21 cellular contexts compared by ENCODE assay signal in the genomic region with DNA sequence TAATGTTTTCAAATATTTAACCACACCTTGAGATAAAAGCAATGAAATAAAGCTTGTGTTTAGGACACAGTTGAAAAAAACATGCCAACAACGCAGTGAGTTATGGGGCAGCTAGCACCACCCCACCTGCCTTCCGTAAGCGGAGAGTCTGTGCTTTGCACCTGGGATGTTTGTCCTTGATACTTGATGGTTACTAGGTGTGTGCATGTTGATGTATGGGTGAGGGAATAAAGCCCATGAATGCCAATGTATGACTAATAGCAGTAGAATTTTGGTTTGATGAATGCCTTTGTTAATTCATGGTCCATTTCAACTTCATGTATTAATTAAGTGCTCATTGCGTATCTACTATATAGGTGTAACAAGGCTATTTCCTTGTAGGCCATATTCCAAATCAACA.
DNase-seq lines count a peak whose midpoint lies in the region; ATAC-seq, FAIRE-seq and TF ChIP-seq lines count a peak whose summit lies in the region.
"Had no signal": no experiment of that assay in that cellular context is flagged by ENCODE, and none has a peak within 500 bp of the region (broad histone marks: within the 10 kb centered on the region; RNA-seq: fewer than 3 reads in every experiment).

No MANE protein-coding gene starts in this region.

- CTCF ChIA-PET in activated CD4-positive, alpha-beta memory T cell treated with anti-CD3 and anti-CD28 coated beads for 36 hours (lab: Charles Lee), result no interaction called here

- no peaks in the 10 kb centered on the region for H3K9me3 Mint-ChIP-seq in activated CD4-positive, alpha-beta memory T cell treated with anti-CD3 and anti-CD28 coated beads for 36 hours
- H3K9me3 Mint-ChIP-seq: activated naive CD4-positive, alpha-beta T cell treated with anti-CD3 and anti-CD28 coated beads, Interleukin-2, amount 10 ng/mL, durations not matched to agents 7 days and 5 days; GM23338 had no signal

- peaks cover 11% of the 10 kb centered on the region for H3K4me1 Mint-ChIP-seq in activated CD4-positive, alpha-beta memory T cell treated with anti-CD3 and anti-CD28 coated beads for 36 hours (ENCODE audit: low read depth)

- H3K27me3 ChIP-seq in SJSA1 (replicated peaks), result no peaks in the 10 kb centered on the region
- H3K27me3 ChIP-seq in small intestine (ENCODE audit: control insufficient read depth in 2 of 2, insufficient read depth in 2 of 2, low read length in 2 of 2), result no peaks in the 10 kb centered on the region
- H3K27me3 ChIP-seq in psoas muscle (ENCODE audit: insufficient read depth in 3 of 3, low read length in 2 of 3), result no peaks in the 10 kb centered on the region
- no peaks in the 10 kb centered on the region for H3K27me3 ChIP-seq in dorsolateral prefrontal cortex
- H3K27me3 ChIP-seq: BE2C, gastrocnemius medialis, MG63, pancreas had no signal

- 17 to 71% (median 44%) methylated on average over 4 of the region's 4 CpGs for WGBS in small intestine, 3 donors
- 89 to 92% (median 91%) methylated on average over 4 of the region's 4 CpGs for WGBS in psoas muscle, 3 donors

- H3K27ac Mint-ChIP-seq in activated CD4-positive, alpha-beta memory T cell treated with anti-CD3 and anti-CD28 coated beads for 36 hours, result no peak overlapping the region
- H3K27ac Mint-ChIP-seq: activated naive CD4-positive, alpha-beta T cell treated with anti-CD3 and anti-CD28 coated beads, Interleukin-2, amount 10 ng/mL, durations not matched to agents 7 days and 5 days; GM23338; T-helper 1 cell treated with Interleukin-12 subunit alpha and Interleukin-12 subunit beta and Interleukin-4 antibody, amounts not matched to agents 30 μg/mL and 1 μg/mL, for 36 hours had no signal

- peak; percentile 24; the same call in 1 of the 2 replicates for TF ChIP-seq EP300 in Ishikawa (IDR thresholded peaks at IDR 0.05; ENCODE audit: borderline replicate concordance)

- H3K4me3 ChIP-seq in SJSA1, result no peak overlapping the region
- no peak overlapping the region for H3K4me3 ChIP-seq in small intestine (ENCODE audit: low read depth in 1 of 2, low read length in 2 of 2)
- H3K4me3 ChIP-seq in psoas muscle, result no peak overlapping the region
- no peak overlapping the region for H3K4me3 ChIP-seq in dorsolateral prefrontal cortex
- H3K4me3 ChIP-seq: coronary artery, gastrocnemius medialis, GM23338, MG63, pancreas had no signal

- ATAC-seq in psoas muscle, result no peak
- ATAC-seq: gastrocnemius medialis; GM23338; naive thymus-derived CD4-positive, alpha-beta T cell had no signal

- peak; percentile 41 for FAIRE-seq in small intestine (lab: Jason Lieb, UNC)

- POLR2A ChIA-PET in activated CD4-positive, alpha-beta memory T cell treated with anti-CD3 and anti-CD28 coated beads for 36 hours (lab: Charles Lee), result no interaction called here

- no peak for TF ChIP-seq CTCF in psoas muscle (IDR thresholded peaks at IDR 0.05)
- TF ChIP-seq CTCF in dorsolateral prefrontal cortex (IDR thresholded peaks at IDR 0.05 in 54 of 56, conservative IDR thresholded peaks at IDR 0.05 in 2 of 56; ENCODE audit: low read depth in 1 of 56, partially characterized antibody in 56 of 56), result no peak

- no peaks in the 10 kb centered on the region for H3K36me3 Mint-ChIP-seq in activated CD4-positive, alpha-beta memory T cell treated with anti-CD3 and anti-CD28 coated beads for 36 hours
- H3K36me3 Mint-ChIP-seq: activated naive CD4-positive, alpha-beta T cell treated with anti-CD3 and anti-CD28 coated beads, Interleukin-2, amount 10 ng/mL, durations not matched to agents 7 days and 5 days had no signal

- H3K9me3 ChIP-seq in SJSA1 (replicated peaks) (no peaks in the 10 kb centered on the region), small intestine (ENCODE audit: control insufficient read depth, low read depth) (no peaks in the 10 kb centered on the region), psoas muscle (no peaks in the 10 kb centered on the region)
- H3K9me3 ChIP-seq: BE2C, gastrocnemius medialis, MG63, pancreas had no signal

- DNase-seq in SJSA1 (ENCODE audit: low read depth in 1 of 2, low spot score in 2 of 2), result no peak
- peak; percentile 25 for DNase-seq in iPS-NIHi11 (ENCODE audit: low spot score)
- DNase-seq in small intestine, result peak; percentile 95
- no peak for DNase-seq in psoas muscle
- DNase-seq in dorsolateral prefrontal cortex, result no peak
- no peak for DNase-seq in activated CD4-positive, alpha-beta memory T cell treated with anti-CD3 and anti-CD28 coated beads for 36 hours
- DNase-seq: activated CD4-positive, alpha-beta T cell treated with anti-CD3 and anti-CD28 coated beads, Interleukin-2, amount 50 U/mL, for 48 hours; activated naive CD4-positive, alpha-beta T cell treated with anti-CD3 and anti-CD28 coated beads, Interleukin-2, amount 10 ng/mL, durations not matched to agents 7 days and 5 days; BE2C; gastrocnemius medialis; MG63; naive thymus-derived CD4-positive, alpha-beta T cell; NCI-H345; pancreas; SHP77; stimulated activated CD4-positive, alpha-beta T cell treated with anti-CD3 and anti-CD28 coated beads, Interleukin-4, amount 100 ng/mL, for 24 hours had no signal

- no peaks in the 10 kb centered on the region for H3K27me3 Mint-ChIP-seq in activated CD4-positive, alpha-beta memory T cell treated with anti-CD3 and anti-CD28 coated beads for 36 hours
- H3K27me3 Mint-ChIP-seq: activated naive CD4-positive, alpha-beta T cell treated with anti-CD3 and anti-CD28 coated beads, Interleukin-2, amount 10 ng/mL, durations not matched to agents 7 days and 5 days; naive thymus-derived CD4-positive, alpha-beta T cell had no signal

- H3K4me3 Mint-ChIP-seq in activated CD4-positive, alpha-beta memory T cell treated with anti-CD3 and anti-CD28 coated beads for 36 hours, result no peak overlapping the region
- H3K4me3 Mint-ChIP-seq: activated naive CD4-positive, alpha-beta T cell treated with anti-CD3 and anti-CD28 coated beads, Interleukin-2, amount 10 ng/mL, durations not matched to agents 7 days and 5 days; GM23338; T-helper 1 cell treated with Interleukin-12 subunit alpha and Interleukin-12 subunit beta and Interleukin-4 antibody, amounts not matched to agents 30 μg/mL and 1 μg/mL, for 36 hours had no signal

- H3K4me1 ChIP-seq in SJSA1 (replicated peaks) (peaks cover 13% of the 10 kb centered on the region), small intestine (ENCODE audit: control insufficient read depth in 2 of 2, insufficient read depth in 1 of 2, low read depth in 1 of 2, low read length in 1 of 2) (peaks cover 2 to 8% of the 10 kb centered on the region in 2 donors), psoas muscle (no peaks in the 10 kb centered on the region)
- H3K4me1 ChIP-seq: BE2C, pancreas had no signal

- TF ChIP-seq RAD21 in Ishikawa (IDR thresholded peaks at IDR 0.05; ENCODE audit: low read depth), result no peak

- H3K36me3 ChIP-seq in SJSA1 (no peaks in the 10 kb centered on the region), small intestine (ENCODE audit: control insufficient read depth in 2 of 2, insufficient read depth in 2 of 2, low read length in 2 of 2) (peaks cover 0 to 2% of the 10 kb centered on the region in 2 donors), psoas muscle (ENCODE audit: insufficient read depth in 1 of 2, low read depth in 1 of 2) (no peaks in the 10 kb centered on the region)
- H3K36me3 ChIP-seq: BE2C, gastrocnemius medialis, MG63, pancreas had no signal

- intact Hi-C loops in psoas muscle (cut with DNase I) (no loop called here), dorsolateral prefrontal cortex (cut with DNase I) (no loop called here)
- intact Hi-C loops in activated CD4-positive, alpha-beta memory T cell treated with anti-CD3 and anti-CD28 coated beads for 36 hours (cut with micrococcal nuclease), result no loop called here

- peak overlapping the region; percentile 32 for H3K27ac ChIP-seq in SJSA1
- peak overlapping the region in 1 of 2 donors; percentile 50 for H3K27ac ChIP-seq in small intestine (ENCODE audit: low read depth in 1 of 2, low read length in 1 of 2)
- H3K27ac ChIP-seq in psoas muscle, result no peak overlapping the region
- H3K27ac ChIP-seq in dorsolateral prefrontal cortex, result no peak overlapping the region
- H3K27ac ChIP-seq: gastrocnemius medialis, pancreas, VCaP had no signal

TF ChIP-seq in Ishikawa, 13 proteins besides CTCF, POLR2A, EP300 and RAD21:
- TF ChIP-seq TCF12 (IDR thresholded peaks at IDR 0.05; ENCODE audit: low read depth), result peak; percentile 66
- 0 out of 2 replicates have a peak, but pooled peaks have one; percentile 32 for TF ChIP-seq NFIC (IDR thresholded peaks at IDR 0.05)
- TF ChIP-seq CREB1 (IDR thresholded peaks at IDR 0.05; ENCODE audit: low read depth), result no peak
- TF ChIP-seq TEAD4 (IDR thresholded peaks at IDR 0.05), result peak; percentile 80
- no peak for TF ChIP-seq CEBPB (IDR thresholded peaks at IDR 0.05)

Comparison
In these comparisons a context has a peak if more than half of its experiments do, and no peak if none do; other contexts are left out.
1. DNase-seq: peak in iPS-NIHi11 (single experiment) and small intestine (single experiment); none in SJSA1 (0 of 2), psoas muscle (0 of 2), dorsolateral prefrontal cortex (0 of 10) and activated CD4-positive, alpha-beta memory T cell treated with anti-CD3 and anti-CD28 coated beads for 36 hours (single experiment).